In the genomic region with DNA sequence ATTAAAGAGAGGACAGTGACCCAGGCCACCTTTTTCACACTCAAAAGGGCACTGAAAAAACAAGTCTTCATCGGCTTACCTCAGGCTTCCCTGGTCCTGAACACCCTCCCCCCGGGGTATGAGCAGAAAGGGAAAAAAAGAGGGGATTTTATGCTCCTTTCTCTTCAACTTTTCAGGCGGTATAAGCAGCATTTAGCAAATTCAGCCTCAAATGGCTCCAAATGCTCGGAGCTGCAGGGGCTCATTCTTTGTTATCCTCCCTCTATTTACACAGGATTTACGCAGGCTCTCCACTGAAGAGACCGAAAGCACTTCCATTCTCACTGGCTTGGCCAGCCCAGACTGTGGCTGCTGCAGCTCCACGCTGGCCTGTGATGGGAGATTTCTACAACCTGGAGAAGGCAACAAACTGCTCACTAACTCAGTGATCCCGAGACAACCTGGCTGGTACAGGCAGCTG, we compare ENCODE assay signal across 11 cellular contexts. TPM values are rescaled to one million over a fixed set of nuclear protein-coding genes. Genes with fewer than 3 reads are reported as not detected.
DNase-seq lines count a peak whose midpoint lies in the region; ATAC-seq and TF ChIP-seq lines count a peak whose summit lies in the region.
"Had no signal": no experiment of that assay in that cellular context is flagged by ENCODE, and none has a peak within 500 bp of the region (broad histone marks: within the 10 kb centered on the region; RNA-seq: fewer than 3 reads in every experiment).

No MANE protein-coding gene starts in this region.

- H3K4me2 ChIP-seq in Karpas-422 (ENCODE audit: low read depth, low read length, poor library complexity, severe bottlenecking): no peak overlapping the region
- H3K4me2 ChIP-seq: BLaER1 had no signal

- H3K4me1 Mint-ChIP-seq in endothelial cell (ENCODE audit: unreplicated experiment): peaks cover 10% of the 10 kb centered on the region
- H3K4me1 Mint-ChIP-seq: activated naive CD8-positive, alpha-beta T cell treated with anti-CD3 and anti-CD28 coated beads, Interleukin-2, amount 50 U/mL, for 24 hours had no signal

- H3K9me3 ChIP-seq in muscle layer of duodenum (ENCODE audit: control insufficient read depth in 1 of 2, low read length in 2 of 2): no peaks in the 10 kb centered on the region
- H3K9me3 ChIP-seq in Karpas-422 (ENCODE audit: low read length): no peaks in the 10 kb centered on the region
- H3K9me3 ChIP-seq in adrenal gland (replicated peaks in 1 of 3): no peaks in the 10 kb centered on the region
- H3K9me3 ChIP-seq: BLaER1 had no signal

- no peaks in the 10 kb centered on the region for H3K9me2 ChIP-seq in Karpas-422 (replicated peaks; ENCODE audit: insufficient read depth, low read length)

- H3K27ac ChIP-seq in muscle layer of duodenum (ENCODE audit: low read length) (no peak overlapping the region), Karpas-422 (ENCODE audit: low read length) (no peak overlapping the region), adrenal gland (peak overlapping the region in 1 of 5 donors; percentile 26)
- H3K27ac ChIP-seq: BLaER1 had no signal

- H3K4me3 ChIP-seq in muscle layer of duodenum (ENCODE audit: low read depth in 1 of 2, low read length in 2 of 2) (peak overlapping the region; percentile 11 to 31), Karpas-422 (ENCODE audit: low read length) (no peak overlapping the region), adrenal gland (no peak overlapping the region)
- H3K4me3 ChIP-seq: BLaER1 had no signal

- no peak overlapping the region for H3K9ac ChIP-seq in Karpas-422 (ENCODE audit: low read length)
- H3K9ac ChIP-seq: BLaER1 had no signal

- no peaks in the 10 kb centered on the region for H3K27me3 ChIP-seq in muscle layer of duodenum (ENCODE audit: low read depth, low read length)
- no peaks in the 10 kb centered on the region for H3K27me3 ChIP-seq in Karpas-422 (ENCODE audit: low read length)
- H3K27me3 ChIP-seq in adrenal gland: no peaks in the 10 kb centered on the region
- H3K27me3 ChIP-seq: BLaER1 had no signal

- no peaks in the 10 kb centered on the region for H4K20me1 ChIP-seq in Karpas-422 (ENCODE audit: insufficient read depth, low read depth, low read length)
- H4K20me1 ChIP-seq: BLaER1 had no signal

- H3K36me3 ChIP-seq in muscle layer of duodenum (ENCODE audit: control insufficient read depth in 1 of 2, insufficient read depth in 2 of 2, low read length in 2 of 2): peaks cover 0 to 4% of the 10 kb centered on the region in 2 donors
- peaks cover 26% of the 10 kb centered on the region for H3K36me3 ChIP-seq in Karpas-422 (ENCODE audit: insufficient read depth, low read length)
- H3K36me3 ChIP-seq in adrenal gland (replicated peaks in 1 of 2): peaks cover 0 to 7% of the 10 kb centered on the region in 2 donors
- H3K36me3 ChIP-seq: BLaER1 had no signal

- H3K36me3 Mint-ChIP-seq in endothelial cell (ENCODE audit: low read depth, unreplicated experiment): no peaks in the 10 kb centered on the region

- DNase-seq in ELF-1 (ENCODE audit: low read depth, low spot score) (peak; percentile 72), NCI-H2227 treated with DMSO at 0.1 percent for 48 hours (lab: John Stamatoyannopoulos, UW) (peak; percentile 34), endothelial cell (ENCODE audit: low spot score) (peak; percentile 14), Karpas-422 (no peak), adrenal gland (no peak), NCI-H2196 treated with DMSO at 0.1 percent for 48 hours (lab: John Stamatoyannopoulos, UW; ENCODE audit: unreplicated experiment) (no peak)
- DNase-seq: activated naive CD8-positive, alpha-beta T cell treated with anti-CD3 and anti-CD28 coated beads, Interleukin-2, amount 50 U/mL, for 24 hours had no signal

- intact Hi-C loops in adrenal gland (cut with DNase I): no loop called here

- no peak for ATAC-seq in GM18873 (IDR thresholded peaks at IDR 0.05; ENCODE audit: low FRiP score, unreplicated experiment)
- ATAC-seq: activated naive CD8-positive, alpha-beta T cell treated with anti-CD3 and anti-CD28 coated beads, Interleukin-2, amount 50 U/mL, for 24 hours had no signal

- WGBS in adrenal gland, 4 donors: 69 to 80% (median 76%) methylated on average over 8 of the region's 8 CpGs

- no peak for TF ChIP-seq POLR2A in adrenal gland (IDR thresholded peaks at IDR 0.05)

- no peak overlapping the region for H3K4me3 Mint-ChIP-seq in endothelial cell (ENCODE audit: unreplicated experiment)
- H3K4me3 Mint-ChIP-seq: activated naive CD8-positive, alpha-beta T cell treated with anti-CD3 and anti-CD28 coated beads, Interleukin-2, amount 50 U/mL, for 24 hours; T-helper 2 cell treated with Interferon-gamma antibody and Interleukin-4, amounts not matched to agents 5 μg/mL and 100 μg/mL, for 36 hours had no signal

- H3K27me3 Mint-ChIP-seq in endothelial cell (ENCODE audit: unreplicated experiment): no peaks in the 10 kb centered on the region
- H3K27me3 Mint-ChIP-seq: activated naive CD8-positive, alpha-beta T cell treated with anti-CD3 and anti-CD28 coated beads, Interleukin-2, amount 50 U/mL, for 24 hours had no signal

- peaks cover 10 to 20% of the 10 kb centered on the region in 2 donors for H3K4me1 ChIP-seq in muscle layer of duodenum (ENCODE audit: control insufficient read depth in 1 of 2, insufficient read depth in 2 of 2, low read length in 2 of 2)
- H3K4me1 ChIP-seq in Karpas-422 (ENCODE audit: low read length): peaks cover 30% of the 10 kb centered on the region
- peaks cover 11 to 27% of the 10 kb centered on the region in 2 donors for H3K4me1 ChIP-seq in adrenal gland (replicated peaks in 1 of 2)
- H3K4me1 ChIP-seq: BLaER1 had no signal

- no peaks in the 10 kb centered on the region for H3K9me3 Mint-ChIP-seq in endothelial cell (ENCODE audit: unreplicated experiment)
- H3K9me3 Mint-ChIP-seq: activated naive CD8-positive, alpha-beta T cell treated with anti-CD3 and anti-CD28 coated beads, Interleukin-2, amount 50 U/mL, for 24 hours; T-helper 2 cell treated with Interferon-gamma antibody and Interleukin-4, amounts not matched to agents 5 μg/mL and 100 μg/mL, for 36 hours had no signal

- peaks cover 81% of the 10 kb centered on the region for H3K79me2 ChIP-seq in Karpas-422 (ENCODE audit: low read length)

- TF ChIP-seq CTCF in endothelial cell (IDR thresholded peaks at IDR 0.05; ENCODE audit: unreplicated experiment): no peak
- no peak for TF ChIP-seq CTCF in adrenal gland (IDR thresholded peaks at IDR 0.05)

- no peak overlapping the region for H3K27ac Mint-ChIP-seq in endothelial cell (ENCODE audit: unreplicated experiment)
- H3K27ac Mint-ChIP-seq: activated naive CD8-positive, alpha-beta T cell treated with anti-CD3 and anti-CD28 coated beads, Interleukin-2, amount 50 U/mL, for 24 hours; T-helper 2 cell treated with Interferon-gamma antibody and Interleukin-4, amounts not matched to agents 5 μg/mL and 100 μg/mL, for 36 hours had no signal

- H2AFZ ChIP-seq in Karpas-422 (ENCODE audit: low read length): no peak overlapping the region

RNA-seq across cellular contexts. Expression of a gene that starts 54.5 kb away (rescaled TPM):
- total RNA-seq in endothelial cell (ENCODE audit: unreplicated experiment) (13.0 TPM), adrenal gland (100 to 1,000 TPM in 3 of 8 donors, 10 to 100 TPM in 5; 45.0 to 139 (median 76.1) TPM)
- 55.7 and 68.2 TPM in 2 replicates for total RNA-seq in Karpas-422 (2014; rRNA removed; shearing (Covaris generic); ENCODE audit: low replicate concordance)
- polyA plus RNA-seq in adrenal gland: 10 to 100 TPM; 36.2 to 75.3 (median 38.4) TPM

Comparison
In these comparisons a context has a peak if more than half of its experiments do, and no peak if none do; other contexts are left out.
1. DNase-seq: peak in ELF-1 (single experiment), NCI-H2227 treated with DMSO at 0.1 percent for 48 hours (single experiment) and endothelial cell (single experiment); none in Karpas-422 (single experiment), adrenal gland (0 of 7) and NCI-H2196 treated with DMSO at 0.1 percent for 48 hours (single experiment).
2. H3K4me3 ChIP-seq: peak in muscle layer of duodenum (2 of 2); none in Karpas-422 (single experiment) and adrenal gland (0 of 4).